17 cellular contexts compared by ENCODE assay signal in genomic region chr22:45481661-45482060, GRCh38. TPM values are rescaled to one million over a fixed set of nuclear protein-coding genes. Genes with fewer than 3 reads are reported as not detected.
DNase-seq lines count a peak whose midpoint lies in the region; ATAC-seq and TF ChIP-seq lines count a peak whose summit lies in the region.
"Had no signal": no experiment of that assay in that cellular context is flagged by ENCODE, and none has a peak within 500 bp of the region (broad histone marks: within the 10 kb centered on the region; RNA-seq: fewer than 3 reads in every experiment).

No MANE protein-coding gene starts in this region.

- TF ChIP-seq RAD21 in Ishikawa (IDR thresholded peaks at IDR 0.05; ENCODE audit: low read depth), result no peak

- H3K4me1 Mint-ChIP-seq in natural killer cell treated with Interleukin-12 subunit alpha and Interleukin-12 subunit beta and Interleukin-15 and Interleukin-18, amount 100 ng/mL, for 72 hours (ENCODE audit: low read depth in 2 of 2), result no peaks in the 10 kb centered on the region
- no peaks in the 10 kb centered on the region for H3K4me1 Mint-ChIP-seq in natural killer cell
- H3K4me1 Mint-ChIP-seq: CD4-positive, CD25-positive, alpha-beta regulatory T cell; CD8-positive, alpha-beta memory T cell; GM23338 had no signal

- TF ChIP-seq CTCF in natural killer cell (IDR thresholded peaks at IDR 0.05), result no peak

- H3K27me3 Mint-ChIP-seq in natural killer cell treated with Interleukin-12 subunit alpha and Interleukin-12 subunit beta and Interleukin-15 and Interleukin-18, amount 100 ng/mL, for 72 hours, result peaks cover 16 to 33% of the 10 kb centered on the region in 2 donors
- H3K27me3 Mint-ChIP-seq in natural killer cell (ENCODE audit: low read depth in 2 of 2), result peaks cover 11 to 12% of the 10 kb centered on the region in 2 donors

- intact Hi-C loops in natural killer cell (cut with micrococcal nuclease) (no loop called here), posterior vena cava (cut with DNase I) (no loop called here)

- H3K4me3 Mint-ChIP-seq in natural killer cell treated with Interleukin-12 subunit alpha and Interleukin-12 subunit beta and Interleukin-15 and Interleukin-18, amount 100 ng/mL, for 72 hours, result no peak overlapping the region
- H3K4me3 Mint-ChIP-seq in natural killer cell, result no peak overlapping the region
- H3K4me3 Mint-ChIP-seq: CD4-positive, CD25-positive, alpha-beta regulatory T cell; CD8-positive, alpha-beta memory T cell; GM23338; HFFc6 had no signal

- peak; percentile 18; the same call in 1 of the 2 replicates for TF ChIP-seq EP300 in Ishikawa (IDR thresholded peaks at IDR 0.05; ENCODE audit: borderline replicate concordance)

- peak; percentile 6 for DNase-seq in natural killer cell treated with Interleukin-12 subunit alpha and Interleukin-12 subunit beta and Interleukin-15 and Interleukin-18, amount 100 ng/mL, for 72 hours (ENCODE audit: low spot score)
- DNase-seq in natural killer cell (no peak), posterior vena cava (ENCODE audit: low spot score) (peak; percentile 53), NOMO-1 (lab: John Stamatoyannopoulos, UW; ENCODE audit: unreplicated experiment in 2 of 2) (no peak), middle frontal gyrus (ENCODE audit: extremely low spot score, low spot score) (no peak)
- DNase-seq: ACHN; BE2C; C1 segment of cervical spinal cord; CD4-positive, CD25-positive, alpha-beta regulatory T cell; CD8-positive, alpha-beta memory T cell; COR-L47; HCEC 1CT; HFFc6; KBM-7 had no signal

- no peaks in the 10 kb centered on the region for H3K36me3 Mint-ChIP-seq in natural killer cell treated with Interleukin-12 subunit alpha and Interleukin-12 subunit beta and Interleukin-15 and Interleukin-18, amount 100 ng/mL, for 72 hours
- H3K36me3 Mint-ChIP-seq in natural killer cell, result no peaks in the 10 kb centered on the region
- H3K36me3 Mint-ChIP-seq: CD8-positive, alpha-beta memory T cell had no signal

- H3K9me3 Mint-ChIP-seq in natural killer cell treated with Interleukin-12 subunit alpha and Interleukin-12 subunit beta and Interleukin-15 and Interleukin-18, amount 100 ng/mL, for 72 hours, result no peaks in the 10 kb centered on the region
- no peaks in the 10 kb centered on the region for H3K9me3 Mint-ChIP-seq in natural killer cell

- ATAC-seq in natural killer cell treated with Interleukin-12 subunit alpha and Interleukin-12 subunit beta and Interleukin-15 and Interleukin-18, amount 100 ng/mL, for 72 hours, result no peak
- no peak for ATAC-seq in natural killer cell
- ATAC-seq in HG03135 (IDR thresholded peaks at IDR 0.05; ENCODE audit: unreplicated experiment), result no peak
- ATAC-seq: GM23338 had no signal

- H3K27ac Mint-ChIP-seq in natural killer cell treated with Interleukin-12 subunit alpha and Interleukin-12 subunit beta and Interleukin-15 and Interleukin-18, amount 100 ng/mL, for 72 hours, result no peak overlapping the region
- no peak overlapping the region for H3K27ac Mint-ChIP-seq in natural killer cell
- H3K27ac Mint-ChIP-seq: CD8-positive, alpha-beta memory T cell; GM23338; HFFc6 had no signal

TF ChIP-seq in Ishikawa, 13 proteins besides CTCF, POLR2A, EP300 and RAD21:
- no peak for TF ChIP-seq YY1 (IDR thresholded peaks at IDR 0.05; ENCODE audit: low read depth)
- TF ChIP-seq EGR1 (IDR thresholded peaks at IDR 0.05), result no peak
- TF ChIP-seq TAF1 (IDR thresholded peaks at IDR 0.05; ENCODE audit: low read depth), result no peak
- TF ChIP-seq CREB1 (IDR thresholded peaks at IDR 0.05; ENCODE audit: low read depth), result no peak
- TF ChIP-seq CEBPB (IDR thresholded peaks at IDR 0.05), result no peak
- TF ChIP-seq TEAD4 (IDR thresholded peaks at IDR 0.05), result peak; percentile 25; the same call in 1 of the 2 replicates

RNA-seq across cellular contexts. Expression of gene FBLN1, which starts 21.0 kb away (rescaled TPM):
- not detected for total RNA-seq in natural killer cell treated with Interleukin-12 subunit alpha and Interleukin-12 subunit beta and Interleukin-15 and Interleukin-18, amount 100 ng/mL, for 72 hours
- total RNA-seq in natural killer cell (under 1 TPM in 1 of 3 donors, not detected in 2; 0.58 TPM), posterior vena cava (1,000 to 10,000 TPM in 1 of 2 donors, 100 to 1,000 TPM in 1; 608 to 1,210 TPM)
- total RNA-seq: CD8-positive, alpha-beta memory T cell had no signal

Comparison
In these comparisons a context has a peak if more than half of its experiments do, and no peak if none do; other contexts are left out.
1. DNase-seq: peak in natural killer cell treated with Interleukin-12 subunit alpha and Interleukin-12 subunit beta and Interleukin-15 and Interleukin-18, amount 100 ng/mL, for 72 hours (single experiment) and posterior vena cava (single experiment); none in natural killer cell (single experiment), NOMO-1 (0 of 2) and middle frontal gyrus (single experiment).
2. RNA of gene FBLN1, which starts 21.0 kb away (total RNA-seq): 608 to 1,210 TPM in posterior vena cava; 0.58 TPM in natural killer cell and not detected in natural killer cell treated with Interleukin-12 subunit alpha and Interleukin-12 subunit beta and Interleukin-15 and Interleukin-18, amount 100 ng/mL, for 72 hours; every median in the first group is over 100 times any median in the second.